Comparison of ENCODE assay signal across 1 cellular context in genomic region chr18:25941556-25941955, GRCh38.
TF ChIP-seq lines count a peak whose summit lies in the region.

No MANE protein-coding gene starts in this region.

TF ChIP-seq in H1, 55 proteins besides CTCF, POLR2A, EP300 and RAD21 (continued from another document):
- TF ChIP-seq EZH2 (IDR thresholded peaks at IDR 0.05; ENCODE audit: low read depth, low read length, severe bottlenecking) (no peak), TBP (IDR thresholded peaks at IDR 0.05; ENCODE audit: low read depth, low read length) (no peak)
